8 cellular contexts compared by ENCODE assay signal in genomic region chr14:28635387-28635786, GRCh38.
DNase-seq lines count a peak whose midpoint lies in the region; ATAC-seq and TF ChIP-seq lines count a peak whose summit lies in the region.

No MANE protein-coding gene starts in this region.

- no peak overlapping the region for H3K9ac ChIP-seq in OCI-LY3 (ENCODE audit: low read length)

- H3K4me3 Mint-ChIP-seq in T-cell, result no peak overlapping the region

- no peak overlapping the region for H3K4me2 ChIP-seq in OCI-LY3 (ENCODE audit: low read length)

- H3K27me3 Mint-ChIP-seq in T-cell, result no peaks in the 10 kb centered on the region

- POLR2A ChIA-PET in T-cell (lab: Charles Lee), result no interaction called here

- no peak overlapping the region for H2AFZ ChIP-seq in OCI-LY3 (ENCODE audit: low read depth, low read length)

- DNase-seq in AML-193 (lab: John Stamatoyannopoulos, UW) (peak; percentile 38 to 46), fibroblast of gingiva (ENCODE audit: low read depth) (peak; percentile 58), thoracic aorta (ENCODE audit: low spot score) (no peak), T-cell (no peak)

- ATAC-seq in thoracic aorta (ENCODE audit: insufficient number of reproducible peaks, low FRiP score, low read depth) (no peak), T-cell (replicated peaks in 1 of 4) (no peak), HG03378 (IDR thresholded peaks at IDR 0.05; ENCODE audit: unreplicated experiment) (no peak)
- no peak for ATAC-seq in activated CD4-positive, CD25-positive, alpha-beta regulatory T cell treated with anti-CD3 and anti-CD28 coated beads, Interleukin-2, amount 50 U/mL, for 24 hours

- peak; percentile 44 for TF ChIP-seq CTCF in GM12873 (IDR thresholded peaks at IDR 0.05; ENCODE audit: insufficient read depth, low read depth, low read length, missing control alignments)
- TF ChIP-seq CTCF in OCI-LY3 (IDR thresholded peaks at IDR 0.05; ENCODE audit: low read depth, low read length), result peak; percentile 56
- TF ChIP-seq CTCF in thoracic aorta (IDR thresholded peaks at IDR 0.05), result peak; percentile 26

- H3K27ac Mint-ChIP-seq in T-cell, result no peak overlapping the region

- no peaks in the 10 kb centered on the region for H3K79me2 ChIP-seq in OCI-LY3 (ENCODE audit: low read length)

- no peaks in the 10 kb centered on the region for H3K36me3 ChIP-seq in OCI-LY3 (replicated peaks; ENCODE audit: low read depth, low read length)
- H3K36me3 ChIP-seq in thoracic aorta, result no peaks in the 10 kb centered on the region

- H3K4me3 ChIP-seq in OCI-LY3 (ENCODE audit: low read length) (no peak overlapping the region), thoracic aorta (no peak overlapping the region)

- H3K4me1 ChIP-seq in OCI-LY3 (ENCODE audit: low read length), result no peaks in the 10 kb centered on the region
- no peaks in the 10 kb centered on the region for H3K4me1 ChIP-seq in thoracic aorta (ENCODE audit: control insufficient read depth in 1 of 2, low read depth in 2 of 2)

- H3K36me3 Mint-ChIP-seq in T-cell, result no peaks in the 10 kb centered on the region

- H3K9me3 ChIP-seq in OCI-LY3 (ENCODE audit: insufficient read depth, low read length) (no peaks in the 10 kb centered on the region), thoracic aorta (no peaks in the 10 kb centered on the region)

- H4K20me1 ChIP-seq in OCI-LY3 (ENCODE audit: insufficient read depth, low read length), result no peaks in the 10 kb centered on the region

- H3K27me3 ChIP-seq in OCI-LY3 (ENCODE audit: low read depth, low read length) (no peaks in the 10 kb centered on the region), thoracic aorta (replicated peaks; ENCODE audit: insufficient read depth) (no peaks in the 10 kb centered on the region)

- peaks cover 25 to 35% (median 29%) of the 10 kb centered on the region in 3 donors for H3K9me3 Mint-ChIP-seq in T-cell

- H3K4me1 Mint-ChIP-seq in T-cell, result no peaks in the 10 kb centered on the region

- CTCF ChIA-PET in T-cell (lab: Charles Lee), result no interaction called here

- H3K27ac ChIP-seq in OCI-LY3 (ENCODE audit: low read length) (no peak overlapping the region), thoracic aorta (no peak overlapping the region)

Comparison
In these comparisons a context has a peak if more than half of its experiments do, and no peak if none do; other contexts are left out.
1. DNase-seq: peak in AML-193 (2 of 2) and fibroblast of gingiva (single experiment); none in thoracic aorta (single experiment) and T-cell (0 of 34).
2. Peak in every context shown above with its lines, with median percentiles within 50 percentile points of each other: CTCF ChIP-seq.